1 cellular context compared by ENCODE assay signal in the genomic region with DNA sequence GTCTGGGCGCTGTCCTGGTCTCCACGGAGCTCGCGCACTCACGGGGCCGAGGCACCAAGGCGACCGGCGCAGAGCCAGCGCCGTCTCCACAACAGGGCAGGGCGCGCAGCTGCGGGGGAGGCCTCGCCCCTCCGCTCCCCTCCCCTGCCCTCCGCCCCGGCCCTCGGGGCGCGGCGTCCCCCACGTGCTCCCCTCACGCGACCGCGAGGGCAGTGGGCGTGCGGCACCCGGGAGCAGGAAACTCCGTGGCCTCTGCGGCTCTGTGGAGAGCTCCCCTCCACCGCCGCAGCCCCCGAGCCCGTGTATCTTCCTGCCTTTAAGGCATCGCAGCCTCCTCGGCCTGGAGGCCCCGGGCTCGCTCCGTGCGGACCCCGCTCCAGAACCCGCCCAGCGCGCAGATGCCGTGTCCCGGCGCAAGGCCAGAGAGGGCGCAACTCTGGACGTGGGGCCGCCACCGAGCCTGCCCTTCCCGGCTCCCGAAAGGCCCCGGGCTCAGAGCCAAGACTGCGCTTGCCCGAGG.
A peak's percentile ranks its signal among the peaks of the same experiment; 100 is the strongest.
TF ChIP-seq lines count a peak whose summit lies in the region.

No MANE protein-coding gene starts in this region.

TF ChIP-seq in HEK293, 187 proteins besides CTCF, POLR2A, EP300 and RAD21 (continued from another document and continues in another):
- peak; percentile 97 for TF ChIP-seq ZBTB20 (tag by site-specific recombination; IDR thresholded peaks at IDR 0.05)
- TF ChIP-seq ZNF514 (tag by site-specific recombination; IDR thresholded peaks at IDR 0.05): no peak
- TF ChIP-seq ZNF623 (tag by site-specific recombination; IDR thresholded peaks at IDR 0.05): no peak
- no peak for TF ChIP-seq ZNF174 (tag by site-specific recombination; IDR thresholded peaks at IDR 0.05)
- no peak for TF ChIP-seq ZNF664 (tag by site-specific recombination; IDR thresholded peaks at IDR 0.05)
- peak; percentile 91 for TF ChIP-seq KLF7 (tag by site-specific recombination; IDR thresholded peaks at IDR 0.05; ENCODE audit: borderline replicate concordance)
- peak; percentile 74 for TF ChIP-seq ZBTB48 (tag by site-specific recombination; IDR thresholded peaks at IDR 0.05)
- no peak for TF ChIP-seq ZNF214 (tag by site-specific recombination; IDR thresholded peaks at IDR 0.05; ENCODE audit: borderline replicate concordance)
- TF ChIP-seq, protein P1, sequence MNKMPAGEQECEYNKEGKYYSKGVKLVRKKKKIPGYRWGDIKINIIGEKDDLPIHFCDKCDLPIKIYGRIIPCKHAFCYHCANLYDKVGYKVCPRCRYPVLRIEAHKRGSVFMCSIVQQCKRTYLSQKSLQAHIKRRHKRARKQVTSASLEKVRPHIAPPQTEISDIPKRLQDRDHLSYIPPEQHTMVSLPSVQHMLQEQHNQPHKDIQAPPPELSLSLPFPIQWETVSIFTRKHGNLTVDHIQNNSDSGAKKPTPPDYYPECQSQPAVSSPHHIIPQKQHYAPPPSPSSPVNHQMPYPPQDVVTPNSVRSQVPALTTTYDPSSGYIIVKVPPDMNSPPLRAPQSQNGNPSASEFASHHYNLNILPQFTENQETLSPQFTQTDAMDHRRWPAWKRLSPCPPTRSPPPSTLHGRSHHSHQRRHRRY (tag by site-specific recombination; IDR thresholded peaks at IDR 0.05): no peak
- TF ChIP-seq, protein P2, sequence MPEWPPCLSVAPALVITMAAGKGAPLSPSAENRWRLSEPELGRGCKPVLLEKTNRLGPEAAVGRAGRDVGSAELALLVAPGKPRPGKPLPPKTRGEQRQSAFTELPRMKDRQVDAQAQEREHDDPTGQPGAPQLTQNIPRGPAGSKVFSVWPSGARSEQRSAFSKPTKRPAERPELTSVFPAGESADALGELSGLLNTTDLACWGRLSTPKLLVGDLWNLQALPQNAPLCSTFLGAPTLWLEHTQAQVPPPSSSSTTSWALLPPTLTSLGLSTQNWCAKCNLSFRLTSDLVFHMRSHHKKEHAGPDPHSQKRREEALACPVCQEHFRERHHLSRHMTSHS (tag by site-specific recombination; IDR thresholded peaks at IDR 0.05): no peak
- TF ChIP-seq ZNF302 (tag by site-specific recombination; IDR thresholded peaks at IDR 0.05; ENCODE audit: low read depth): no peak
- TF ChIP-seq ZNF610 (tag by site-specific recombination; IDR thresholded peaks at IDR 0.05; ENCODE audit: borderline replicate concordance): peak; percentile 84
- no peak for TF ChIP-seq ZNF155 (tag by site-specific recombination; IDR thresholded peaks at IDR 0.05)
- peak; percentile 40; the same call in 1 of the 2 replicates for TF ChIP-seq ZNF707 (tag by site-specific recombination; IDR thresholded peaks at IDR 0.05)
- no peak for TF ChIP-seq ZNF292 (tag by site-specific recombination; IDR thresholded peaks at IDR 0.05; ENCODE audit: borderline replicate concordance, low read depth)
- TF ChIP-seq, protein P3, sequence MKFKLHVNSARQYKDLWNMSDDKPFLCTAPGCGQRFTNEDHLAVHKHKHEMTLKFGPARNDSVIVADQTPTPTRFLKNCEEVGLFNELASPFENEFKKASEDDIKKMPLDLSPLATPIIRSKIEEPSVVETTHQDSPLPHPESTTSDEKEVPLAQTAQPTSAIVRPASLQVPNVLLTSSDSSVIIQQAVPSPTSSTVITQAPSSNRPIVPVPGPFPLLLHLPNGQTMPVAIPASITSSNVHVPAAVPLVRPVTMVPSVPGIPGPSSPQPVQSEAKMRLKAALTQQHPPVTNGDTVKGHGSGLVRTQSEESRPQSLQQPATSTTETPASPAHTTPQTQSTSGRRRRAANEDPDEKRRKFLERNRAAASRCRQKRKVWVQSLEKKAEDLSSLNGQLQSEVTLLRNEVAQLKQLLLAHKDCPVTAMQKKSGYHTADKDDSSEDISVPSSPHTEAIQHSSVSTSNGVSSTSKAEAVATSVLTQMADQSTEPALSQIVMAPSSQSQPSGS (tag by site-specific recombination; IDR thresholded peaks at IDR 0.05; ENCODE audit: low read depth): no peak
- TF ChIP-seq, protein P4, sequence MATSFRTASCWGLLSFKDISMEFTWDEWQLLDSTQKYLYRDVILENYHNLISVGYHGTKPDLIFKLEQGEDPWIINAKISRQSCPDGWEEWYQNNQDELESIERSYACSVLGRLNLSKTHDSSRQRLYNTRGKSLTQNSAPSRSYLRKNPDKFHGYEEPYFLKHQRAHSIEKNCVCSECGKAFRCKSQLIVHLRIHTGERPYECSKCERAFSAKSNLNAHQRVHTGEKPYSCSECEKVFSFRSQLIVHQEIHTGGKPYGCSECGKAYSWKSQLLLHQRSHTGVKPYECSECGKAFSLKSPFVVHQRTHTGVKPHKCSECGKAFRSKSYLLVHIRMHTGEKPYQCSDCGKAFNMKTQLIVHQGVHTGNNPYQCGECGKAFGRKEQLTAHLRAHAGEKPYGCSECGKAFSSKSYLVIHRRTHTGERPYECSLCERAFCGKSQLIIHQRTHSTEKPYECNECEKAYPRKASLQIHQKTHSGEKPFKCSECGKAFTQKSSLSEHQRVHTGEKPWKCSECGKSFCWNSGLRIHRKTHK (tag by site-specific recombination; IDR thresholded peaks at IDR 0.05): no peak
- TF ChIP-seq, protein P5, sequence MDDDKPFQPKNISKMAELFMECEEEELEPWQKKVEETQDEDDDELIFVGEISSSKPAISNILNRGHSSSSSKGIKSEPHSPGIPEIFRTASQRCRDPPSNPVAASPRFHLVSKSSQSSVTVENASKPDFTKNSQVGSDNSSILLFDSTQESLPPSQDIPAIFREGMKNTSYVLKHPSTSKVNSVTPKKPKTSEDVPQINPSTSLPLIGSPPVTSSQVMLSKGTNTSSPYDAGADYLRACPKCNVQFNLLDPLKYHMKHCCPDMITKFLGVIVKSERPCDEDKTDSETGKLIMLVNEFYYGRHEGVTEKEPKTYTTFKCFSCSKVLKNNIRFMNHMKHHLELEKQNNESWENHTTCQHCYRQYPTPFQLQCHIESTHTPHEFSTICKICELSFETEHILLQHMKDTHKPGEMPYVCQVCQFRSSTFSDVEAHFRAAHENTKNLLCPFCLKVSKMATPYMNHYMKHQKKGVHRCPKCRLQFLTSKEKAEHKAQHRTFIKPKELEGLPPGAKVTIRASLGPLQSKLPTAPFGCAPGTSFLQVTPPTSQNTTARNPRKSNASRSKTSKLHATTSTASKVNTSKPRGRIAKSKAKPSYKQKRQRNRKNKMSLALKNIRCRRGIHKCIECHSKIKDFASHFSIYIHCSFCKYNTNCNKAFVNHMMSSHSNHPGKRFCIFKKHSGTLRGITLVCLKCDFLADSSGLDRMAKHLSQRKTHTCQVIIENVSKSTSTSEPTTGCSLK (tag by site-specific recombination; IDR thresholded peaks at IDR 0.05): no peak
- TF ChIP-seq ZNF19 (tag by site-specific recombination; IDR thresholded peaks at IDR 0.05; ENCODE audit: low read depth): no peak
- TF ChIP-seq ZNF274 (IDR thresholded peaks at IDR 0.05; ENCODE audit: low read length): no peak
- no peak for TF ChIP-seq ZNF274 (tag by site-specific recombination; IDR thresholded peaks at IDR 0.05; ENCODE audit: borderline replicate concordance)
- TF ChIP-seq, protein P6, sequence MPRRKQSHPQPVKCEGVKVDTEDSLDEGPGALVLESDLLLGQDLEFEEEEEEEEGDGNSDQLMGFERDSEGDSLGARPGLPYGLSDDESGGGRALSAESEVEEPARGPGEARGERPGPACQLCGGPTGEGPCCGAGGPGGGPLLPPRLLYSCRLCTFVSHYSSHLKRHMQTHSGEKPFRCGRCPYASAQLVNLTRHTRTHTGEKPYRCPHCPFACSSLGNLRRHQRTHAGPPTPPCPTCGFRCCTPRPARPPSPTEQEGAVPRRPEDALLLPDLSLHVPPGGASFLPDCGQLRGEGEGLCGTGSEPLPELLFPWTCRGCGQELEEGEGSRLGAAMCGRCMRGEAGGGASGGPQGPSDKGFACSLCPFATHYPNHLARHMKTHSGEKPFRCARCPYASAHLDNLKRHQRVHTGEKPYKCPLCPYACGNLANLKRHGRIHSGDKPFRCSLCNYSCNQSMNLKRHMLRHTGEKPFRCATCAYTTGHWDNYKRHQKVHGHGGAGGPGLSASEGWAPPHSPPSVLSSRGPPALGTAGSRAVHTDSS (tag by site-specific recombination; IDR thresholded peaks at IDR 0.05): no peak
- TF ChIP-seq, protein P7, sequence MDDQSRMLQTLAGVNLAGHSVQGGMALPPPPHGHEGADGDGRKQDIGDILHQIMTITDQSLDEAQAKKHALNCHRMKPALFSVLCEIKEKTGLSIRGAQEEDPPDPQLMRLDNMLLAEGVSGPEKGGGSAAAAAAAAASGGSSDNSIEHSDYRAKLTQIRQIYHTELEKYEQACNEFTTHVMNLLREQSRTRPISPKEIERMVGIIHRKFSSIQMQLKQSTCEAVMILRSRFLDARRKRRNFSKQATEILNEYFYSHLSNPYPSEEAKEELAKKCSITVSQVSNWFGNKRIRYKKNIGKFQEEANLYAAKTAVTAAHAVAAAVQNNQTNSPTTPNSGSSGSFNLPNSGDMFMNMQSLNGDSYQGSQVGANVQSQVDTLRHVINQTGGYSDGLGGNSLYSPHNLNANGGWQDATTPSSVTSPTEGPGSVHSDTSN (CRISPR knock-in tag; IDR thresholded peaks at IDR 0.05): no peak
- TF ChIP-seq, protein P8, sequence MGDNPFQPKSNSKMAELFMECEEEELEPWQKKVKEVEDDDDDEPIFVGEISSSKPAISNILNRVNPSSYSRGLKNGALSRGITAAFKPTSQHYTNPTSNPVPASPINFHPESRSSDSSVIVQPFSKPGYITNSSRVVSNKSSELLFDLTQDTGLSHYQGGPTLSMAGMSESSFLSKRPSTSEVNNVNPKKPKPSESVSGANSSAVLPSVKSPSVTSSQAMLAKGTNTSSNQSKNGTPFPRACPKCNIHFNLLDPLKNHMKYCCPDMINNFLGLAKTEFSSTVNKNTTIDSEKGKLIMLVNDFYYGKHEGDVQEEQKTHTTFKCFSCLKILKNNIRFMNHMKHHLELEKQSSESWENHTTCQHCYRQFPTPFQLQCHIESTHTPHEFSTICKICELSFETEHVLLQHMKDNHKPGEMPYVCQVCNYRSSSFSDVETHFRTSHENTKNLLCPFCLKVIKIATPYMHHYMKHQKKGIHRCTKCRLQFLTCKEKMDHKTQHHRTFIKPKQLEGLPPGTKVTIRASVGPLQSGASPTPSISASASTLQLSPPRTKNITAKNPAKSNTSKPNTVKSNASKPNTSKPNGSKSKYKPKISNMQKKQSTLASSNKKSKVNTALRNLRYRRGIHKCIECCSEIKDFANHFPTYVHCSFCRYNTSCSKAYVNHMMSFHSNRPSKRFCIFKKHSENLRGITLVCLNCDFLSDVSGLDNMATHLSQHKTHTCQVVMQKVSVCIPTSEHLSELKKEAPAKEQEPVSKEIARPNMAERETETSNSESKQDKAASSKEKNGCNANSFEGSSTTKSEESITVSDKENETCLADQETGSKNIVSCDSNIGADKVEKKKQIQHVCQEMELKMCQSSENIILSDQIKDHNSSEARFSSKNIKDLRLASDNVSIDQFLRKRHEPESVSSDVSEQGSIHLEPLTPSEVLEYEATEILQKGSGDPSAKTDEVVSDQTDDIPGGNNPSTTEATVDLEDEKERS (tag by site-specific recombination; IDR thresholded peaks at IDR 0.05): no peak
- TF ChIP-seq BCL11A (tag by site-specific recombination; IDR thresholded peaks at IDR 0.05; ENCODE audit: low read depth): no peak
- TF ChIP-seq KLF10 (tag by site-specific recombination; IDR thresholded peaks at IDR 0.05): peak; percentile 74
- TF ChIP-seq ZNF76 (tag by site-specific recombination; IDR thresholded peaks at IDR 0.05; ENCODE audit: borderline replicate concordance, low read depth): peak; percentile 84; the same call in 1 of the 2 replicates
- TF ChIP-seq EGR2 (tag by site-specific recombination; IDR thresholded peaks at IDR 0.05; ENCODE audit: low read depth): peak; percentile 85
- no peak for TF ChIP-seq HOXD13 (CRISPR knock-in tag; IDR thresholded peaks at IDR 0.05; ENCODE audit: borderline replicate concordance)
- TF ChIP-seq, protein P9, sequence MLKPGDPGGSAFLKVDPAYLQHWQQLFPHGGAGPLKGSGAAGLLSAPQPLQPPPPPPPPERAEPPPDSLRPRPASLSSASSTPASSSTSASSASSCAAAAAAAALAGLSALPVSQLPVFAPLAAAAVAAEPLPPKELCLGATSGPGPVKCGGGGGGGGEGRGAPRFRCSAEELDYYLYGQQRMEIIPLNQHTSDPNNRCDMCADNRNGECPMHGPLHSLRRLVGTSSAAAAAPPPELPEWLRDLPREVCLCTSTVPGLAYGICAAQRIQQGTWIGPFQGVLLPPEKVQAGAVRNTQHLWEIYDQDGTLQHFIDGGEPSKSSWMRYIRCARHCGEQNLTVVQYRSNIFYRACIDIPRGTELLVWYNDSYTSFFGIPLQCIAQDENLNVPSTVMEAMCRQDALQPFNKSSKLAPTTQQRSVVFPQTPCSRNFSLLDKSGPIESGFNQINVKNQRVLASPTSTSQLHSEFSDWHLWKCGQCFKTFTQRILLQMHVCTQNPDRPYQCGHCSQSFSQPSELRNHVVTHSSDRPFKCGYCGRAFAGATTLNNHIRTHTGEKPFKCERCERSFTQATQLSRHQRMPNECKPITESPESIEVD (tag by site-specific recombination; IDR thresholded peaks at IDR 0.05): no peak
- TF ChIP-seq, protein P10, sequence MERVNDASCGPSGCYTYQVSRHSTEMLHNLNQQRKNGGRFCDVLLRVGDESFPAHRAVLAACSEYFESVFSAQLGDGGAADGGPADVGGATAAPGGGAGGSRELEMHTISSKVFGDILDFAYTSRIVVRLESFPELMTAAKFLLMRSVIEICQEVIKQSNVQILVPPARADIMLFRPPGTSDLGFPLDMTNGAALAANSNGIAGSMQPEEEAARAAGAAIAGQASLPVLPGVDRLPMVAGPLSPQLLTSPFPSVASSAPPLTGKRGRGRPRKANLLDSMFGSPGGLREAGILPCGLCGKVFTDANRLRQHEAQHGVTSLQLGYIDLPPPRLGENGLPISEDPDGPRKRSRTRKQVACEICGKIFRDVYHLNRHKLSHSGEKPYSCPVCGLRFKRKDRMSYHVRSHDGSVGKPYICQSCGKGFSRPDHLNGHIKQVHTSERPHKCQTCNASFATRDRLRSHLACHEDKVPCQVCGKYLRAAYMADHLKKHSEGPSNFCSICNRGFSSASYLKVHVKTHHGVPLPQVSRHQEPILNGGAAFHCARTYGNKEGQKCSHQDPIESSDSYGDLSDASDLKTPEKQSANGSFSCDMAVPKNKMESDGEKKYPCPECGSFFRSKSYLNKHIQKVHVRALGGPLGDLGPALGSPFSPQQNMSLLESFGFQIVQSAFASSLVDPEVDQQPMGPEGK (tag by site-specific recombination; IDR thresholded peaks at IDR 0.05): peak; percentile 97
- TF ChIP-seq ZNF184 (tag by site-specific recombination; IDR thresholded peaks at IDR 0.05): no peak
- peak; percentile 22; the same call in 1 of the 2 replicates for TF ChIP-seq ZNF146 (tag by site-specific recombination; IDR thresholded peaks at IDR 0.05)
- no peak for TF ChIP-seq ZNF555 (tag by site-specific recombination; conservative IDR thresholded peaks at IDR 0.05)
- no peak for TF ChIP-seq ZNF433 (tag by site-specific recombination; IDR thresholded peaks at IDR 0.05; ENCODE audit: low read depth)
- no peak for TF ChIP-seq ZNF248 (tag by site-specific recombination; IDR thresholded peaks at IDR 0.05)
- peak; percentile 46; the same call in 1 of the 2 replicates for TF ChIP-seq MEIS1 (CRISPR knock-in tag; IDR thresholded peaks at IDR 0.05; ENCODE audit: borderline replicate concordance)
- peak; percentile 36; the same call in 1 of the 2 replicates for TF ChIP-seq ZIC2 (tag by site-specific recombination; IDR thresholded peaks at IDR 0.05)
- peak; percentile 40; the same call in 1 of the 2 replicates for TF ChIP-seq ZNF394 (tag by site-specific recombination; IDR thresholded peaks at IDR 0.05; ENCODE audit: borderline replicate concordance)
- no peak; the same call in 1 of the 2 replicates for TF ChIP-seq OSR2 (tag by site-specific recombination; IDR thresholded peaks at IDR 0.05)
- no peak for TF ChIP-seq ZNF48 (tag by site-specific recombination; IDR thresholded peaks at IDR 0.05)
